8 cellular contexts compared by ENCODE assay signal in genomic region chr11:43974830-43975229, GRCh38. TPM values are rescaled to one million over a fixed set of nuclear protein-coding genes. Genes with fewer than 3 reads are reported as not detected.
"Had no signal": no experiment of that assay in that cellular context is flagged by ENCODE, and none has a peak within 500 bp of the region (broad histone marks: within the 10 kb centered on the region; RNA-seq: fewer than 3 reads in every experiment).

No MANE protein-coding gene starts in this region.

- FAIRE-seq: G401.6, GM12878, GM12891, GM12892, GM18507, GM19239 had no signal

- H3K4me3 ChIP-seq: GM12878 had no signal

- DNase-seq: GF-D8 had no signal

- ATAC-seq: GM12878 had no signal

RNA-seq across cellular contexts. Expression of gene C11orf96, which starts 32.4 kb away (rescaled TPM):
- total RNA-seq: G401 had no signal
